Comparison of ENCODE assay signal across 8 cellular contexts in genomic region chr11:65355013-65355775, GRCh38. TPM values are rescaled to one million over a fixed set of nuclear protein-coding genes. Genes with fewer than 3 reads are reported as not detected.
DNase-seq lines count a peak whose midpoint lies in the region; ATAC-seq, FAIRE-seq and TF ChIP-seq lines count a peak whose summit lies in the region.

No MANE protein-coding gene starts in this region.

- ATAC-seq in GM21717 (IDR thresholded peaks at IDR 0.05; ENCODE audit: unreplicated experiment): peak; percentile 11

- DNase-seq in D721Med (ENCODE audit: insufficient read length, low spot score): peak; percentile 68
- no peak for DNase-seq in astrocyte (ENCODE audit: low read depth)
- DNase-seq in stimulated activated CD4-positive, alpha-beta T cell treated with anti-CD3 and anti-CD28 coated beads, Interleukin-4, amount 100 ng/mL, for 1 hour: peak; percentile 55
- no peak for DNase-seq in T1000 (lab: John Stamatoyannopoulos, UW)

- H3K27ac ChIP-seq in SU-DHL-6 (ENCODE audit: low read depth, low read length): no peak overlapping the region
- no peak overlapping the region for H3K27ac ChIP-seq in astrocyte (ENCODE audit: low read depth, low read length)

- H3K4me1 Mint-ChIP-seq in astrocyte (ENCODE audit: low read depth, unreplicated experiment): peaks cover 8% of the 10 kb centered on the region

- peaks cover 18% of the 10 kb centered on the region; the same call in 1 of the 2 replicates for H3K36me3 ChIP-seq in Loucy (ENCODE audit: insufficient read depth, low read length)
- H3K36me3 ChIP-seq in SU-DHL-6 (ENCODE audit: low read length): 0 out of 2 replicates have a peak, but pooled peaks cover 3% of the 10 kb centered on the region
- H3K36me3 ChIP-seq in astrocyte (ENCODE audit: insufficient read depth, low read length): peaks cover 21% of the 10 kb centered on the region

- H2AFZ ChIP-seq in Loucy (ENCODE audit: low read length) (peak overlapping the region; percentile 95), SU-DHL-6 (ENCODE audit: low read depth, low read length, severe bottlenecking) (no peak overlapping the region), astrocyte (ENCODE audit: low read depth, low read length) (peak overlapping the region; percentile 47)

- no peak for TF ChIP-seq CTCF in D721Med (IDR thresholded peaks at IDR 0.05; ENCODE audit: insufficient read depth, missing control alignments)
- no peak for TF ChIP-seq CTCF in Loucy (conservative IDR thresholded peaks at IDR 0.05; ENCODE audit: low read length)
- no peak for TF ChIP-seq CTCF in SU-DHL-6 (IDR thresholded peaks at IDR 0.05; ENCODE audit: insufficient read depth, low read length, poor library complexity, severe bottlenecking)
- no peak for TF ChIP-seq CTCF in astrocyte (IDR thresholded peaks at IDR 0.05; ENCODE audit: insufficient read depth, low read depth, low read length)

- FAIRE-seq in D721Med (lab: Jason Lieb, UNC) (no peak), astrocyte (lab: Jason Lieb, UNC) (no peak)

- no peaks in the 10 kb centered on the region for H4K20me1 ChIP-seq in Loucy (ENCODE audit: insufficient read depth, low read length, poor library complexity, severe bottlenecking)
- H4K20me1 ChIP-seq in SU-DHL-6 (ENCODE audit: low read depth, low read length): no peaks in the 10 kb centered on the region
- H4K20me1 ChIP-seq in astrocyte (ENCODE audit: insufficient read depth, low read length): peaks cover 29% of the 10 kb centered on the region

- no peaks in the 10 kb centered on the region for H3K9me3 ChIP-seq in Loucy (ENCODE audit: insufficient read depth, low read depth, low read length)
- H3K9me3 ChIP-seq in SU-DHL-6 (ENCODE audit: insufficient read depth, low read length): no peaks in the 10 kb centered on the region
- H3K9me3 ChIP-seq in astrocyte (ENCODE audit: insufficient read depth, low read depth, low read length): no peaks in the 10 kb centered on the region
- H3K9me3 ChIP-seq in iPS-18c (ENCODE audit: control insufficient read depth, insufficient read depth, low read length): no peaks in the 10 kb centered on the region

- no peaks in the 10 kb centered on the region for H3K9me3 Mint-ChIP-seq in astrocyte (ENCODE audit: unreplicated experiment)

- H3K79me2 ChIP-seq in Loucy (ENCODE audit: insufficient read depth, low read length): no peaks in the 10 kb centered on the region
- H3K79me2 ChIP-seq in SU-DHL-6 (ENCODE audit: insufficient read depth, low read length): no peaks in the 10 kb centered on the region
- no peaks in the 10 kb centered on the region for H3K79me2 ChIP-seq in astrocyte (ENCODE audit: insufficient read depth, low read length)

- H3K4me1 ChIP-seq in Loucy (ENCODE audit: insufficient read depth, low read length, poor library complexity, severe bottlenecking) (peaks cover 3% of the 10 kb centered on the region), astrocyte (ENCODE audit: insufficient read depth, low read length) (peaks cover 17% of the 10 kb centered on the region)

- H3K27me3 Mint-ChIP-seq in astrocyte (ENCODE audit: low read depth, unreplicated experiment): peaks cover 26% of the 10 kb centered on the region

- H3K4me3 ChIP-seq in Loucy (ENCODE audit: low read length, poor library complexity, severe bottlenecking): peak overlapping the region; percentile 84
- peak overlapping the region; percentile 69 for H3K4me3 ChIP-seq in SU-DHL-6 (ENCODE audit: insufficient read depth, low read length, poor library complexity, severe bottlenecking)
- H3K4me3 ChIP-seq in astrocyte (ENCODE audit: insufficient read depth, low read depth, low read length): peak overlapping the region; percentile 46
- H3K4me3 ChIP-seq in iPS-18c (ENCODE audit: insufficient read depth, low read depth, low read length): peak overlapping the region; percentile 74

- H3K27ac Mint-ChIP-seq in astrocyte (ENCODE audit: unreplicated experiment): peak overlapping the region; percentile 12

- peaks cover 5% of the 10 kb centered on the region for H3K36me3 Mint-ChIP-seq in astrocyte (ENCODE audit: low read depth, unreplicated experiment)

- H3K4me2 ChIP-seq in Loucy (ENCODE audit: low read depth, low read length, poor library complexity, severe bottlenecking) (peak overlapping the region; percentile 90), SU-DHL-6 (ENCODE audit: low read depth, low read length, poor library complexity, severe bottlenecking) (peak overlapping the region; percentile 78), astrocyte (ENCODE audit: low read length) (peak overlapping the region; percentile 89)

- peak overlapping the region; percentile 76 for H3K4me3 Mint-ChIP-seq in astrocyte (ENCODE audit: unreplicated experiment)

- H3K9ac ChIP-seq in Loucy (ENCODE audit: low read depth, low read length, poor library complexity, severe bottlenecking): peak overlapping the region; percentile 69
- peak overlapping the region; percentile 70 for H3K9ac ChIP-seq in SU-DHL-6 (ENCODE audit: low read length)
- H3K9ac ChIP-seq in astrocyte (ENCODE audit: low read length): peak overlapping the region; percentile 43

- H3K9me2 ChIP-seq in Loucy (replicated peaks; ENCODE audit: low read depth, low read length): no peaks in the 10 kb centered on the region
- no peaks in the 10 kb centered on the region for H3K9me2 ChIP-seq in SU-DHL-6 (replicated peaks; ENCODE audit: insufficient read depth, low read length)

- no peaks in the 10 kb centered on the region for H3K27me3 ChIP-seq in Loucy (ENCODE audit: insufficient read depth, low read length, poor library complexity, severe bottlenecking)
- no peaks in the 10 kb centered on the region for H3K27me3 ChIP-seq in SU-DHL-6 (ENCODE audit: low read length)
- H3K27me3 ChIP-seq in astrocyte (ENCODE audit: insufficient read depth, low read length): peaks cover 17% of the 10 kb centered on the region

- H3F3A ChIP-seq in Loucy (ENCODE audit: low read depth) (no peaks in the 10 kb centered on the region; the same call in 1 of the 2 replicates), SU-DHL-6 (ENCODE audit: insufficient read depth) (peaks cover 20% of the 10 kb centered on the region)

RNA-seq across cellular contexts. Expression of gene TIGD3, which starts 0.6 kb away (rescaled TPM):
- 0.20 and 0.29 TPM in 2 replicates for total RNA-seq in astrocyte

RNA-seq across cellular contexts. Expression of gene DPF2, which starts 21.5 kb away (rescaled TPM):
- 58.5 and 66.4 TPM in 2 replicates for total RNA-seq in astrocyte

RNA-seq across cellular contexts. Expression of gene SLC25A45, which starts 27.3 kb away (rescaled TPM):
- 1.9 and 2.6 TPM in 2 replicates for total RNA-seq in astrocyte

RNA-seq across cellular contexts. Expression of gene FRMD8, which starts 31.2 kb away (rescaled TPM):
- total RNA-seq in astrocyte: 61.2 and 76.3 TPM in 2 replicates

RNA-seq across cellular contexts. Expression of gene CDC42EP2, which starts 40.5 kb away (rescaled TPM):
- 23.0 and 26.7 TPM in 2 replicates for total RNA-seq in astrocyte

Comparison
In these comparisons a context has a peak if more than half of its experiments do, and no peak if none do; other contexts are left out.
1. DNase-seq: peak in D721Med (single experiment) and stimulated activated CD4-positive, alpha-beta T cell treated with anti-CD3 and anti-CD28 coated beads, Interleukin-4, amount 100 ng/mL, for 1 hour (single experiment); none in astrocyte (single experiment) and T1000 (single experiment).
2. Peak in every context shown above with its lines, with median percentiles within 50 percentile points of each other: H3K4me2 ChIP-seq, H3K4me3 ChIP-seq and H3K9ac ChIP-seq.